In the genomic region with DNA sequence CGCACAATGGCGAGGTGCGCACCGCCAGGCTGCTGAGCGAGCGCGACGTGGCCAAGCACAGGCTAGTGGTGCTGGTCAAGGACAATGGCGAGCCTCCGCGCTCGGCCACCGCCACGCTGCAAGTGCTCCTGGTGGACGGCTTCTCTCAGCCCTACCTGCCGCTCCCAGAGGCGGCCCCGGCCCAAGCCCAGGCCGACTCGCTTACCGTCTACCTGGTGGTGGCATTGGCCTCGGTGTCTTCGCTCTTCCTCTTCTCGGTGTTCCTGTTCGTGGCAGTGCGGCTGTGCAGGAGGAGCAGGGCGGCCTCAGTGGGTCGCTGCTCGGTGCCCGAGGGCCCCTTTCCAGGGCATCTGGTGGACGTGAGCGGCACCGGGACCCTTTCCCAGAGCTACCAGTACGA, we compare ENCODE assay signal across 13 cellular contexts. TPM values are rescaled to one million over a fixed set of nuclear protein-coding genes. Genes with fewer than 3 reads are reported as not detected.
"Had no signal": no experiment of that assay in that cellular context is flagged by ENCODE, and none has a peak within 500 bp of the region (broad histone marks: within the 10 kb centered on the region; RNA-seq: fewer than 3 reads in every experiment).

No MANE protein-coding gene starts in this region.

RNA-seq across cellular contexts. Expression of a gene that starts 2.2 kb away (rescaled TPM):
- total RNA-seq: activated B cell treated with CpG ODN at 0.5 μM for 24 hours; activated CD4-positive, alpha-beta memory T cell treated with anti-CD3 and anti-CD28 coated beads for 36 hours; activated CD4-positive, alpha-beta memory T cell treated with anti-CD3 and anti-CD28 coated beads, Interleukin-2, amount 10 ng/mL, durations not matched to agents 7 days and 5 days; activated CD4-positive, alpha-beta T cell treated with anti-CD3 and anti-CD28 coated beads for 36 hours; activated CD4-positive, alpha-beta T cell treated with anti-CD3 and anti-CD28 coated beads, Interleukin-2, amount 10 ng/mL, durations not matched to agents 24 days and 14 days; activated CD4-positive, alpha-beta T cell treated with anti-CD3 and anti-CD28 coated beads, Interleukin-2, amount 10 ng/mL, durations not matched to agents 7 days and 5 days; activated CD8-positive, alpha-beta memory T cell treated with anti-CD3 and anti-CD28 coated beads for 36 hours; activated CD8-positive, alpha-beta memory T cell treated with anti-CD3 and anti-CD28 coated beads, Interleukin-2, amount 10 ng/mL, durations not matched to agents 7 days and 5 days; activated CD8-positive, alpha-beta T cell treated with anti-CD3 and anti-CD28 coated beads for 36 hours; activated CD8-positive, alpha-beta T cell treated with anti-CD3 and anti-CD28 coated beads, Interleukin-2, amount 10 ng/mL, durations not matched to agents 7 days and 5 days; T-helper 1 cell treated with Interleukin-12 subunit alpha and Interleukin-12 subunit beta and Interleukin-4 antibody, amounts not matched to agents 30 ng/mL and 1 ng/mL, for 36 hours; T-helper 2 cell treated with Interferon-gamma antibody and Interleukin-4, amounts not matched to agents 100 ng/mL and 5 ng/mL, for 36 hours had no signal

RNA-seq across cellular contexts. Expression of a gene that starts 24.3 kb away (rescaled TPM):
- total RNA-seq: activated CD4-positive, alpha-beta memory T cell treated with anti-CD3 and anti-CD28 coated beads for 36 hours; activated CD4-positive, alpha-beta memory T cell treated with anti-CD3 and anti-CD28 coated beads, Interleukin-2, amount 10 ng/mL, durations not matched to agents 7 days and 5 days; activated CD4-positive, alpha-beta T cell treated with anti-CD3 and anti-CD28 coated beads for 36 hours; activated CD4-positive, alpha-beta T cell treated with anti-CD3 and anti-CD28 coated beads, Interleukin-2, amount 10 ng/mL, durations not matched to agents 24 days and 14 days; activated CD4-positive, alpha-beta T cell treated with anti-CD3 and anti-CD28 coated beads, Interleukin-2, amount 10 ng/mL, durations not matched to agents 7 days and 5 days; activated CD8-positive, alpha-beta memory T cell treated with anti-CD3 and anti-CD28 coated beads for 36 hours; activated CD8-positive, alpha-beta memory T cell treated with anti-CD3 and anti-CD28 coated beads, Interleukin-2, amount 10 ng/mL, durations not matched to agents 7 days and 5 days; activated CD8-positive, alpha-beta T cell treated with anti-CD3 and anti-CD28 coated beads for 36 hours; activated CD8-positive, alpha-beta T cell treated with anti-CD3 and anti-CD28 coated beads, Interleukin-2, amount 10 ng/mL, durations not matched to agents 7 days and 5 days; T-helper 1 cell treated with Interleukin-12 subunit alpha and Interleukin-12 subunit beta and Interleukin-4 antibody, amounts not matched to agents 30 ng/mL and 1 ng/mL, for 36 hours; T-helper 2 cell treated with Interferon-gamma antibody and Interleukin-4, amounts not matched to agents 100 ng/mL and 5 ng/mL, for 36 hours had no signal

RNA-seq across cellular contexts. Expression of a gene that starts 33.7 kb away (rescaled TPM):
- total RNA-seq: activated CD4-positive, alpha-beta memory T cell treated with anti-CD3 and anti-CD28 coated beads for 36 hours; activated CD4-positive, alpha-beta memory T cell treated with anti-CD3 and anti-CD28 coated beads, Interleukin-2, amount 10 ng/mL, durations not matched to agents 7 days and 5 days; activated CD4-positive, alpha-beta T cell treated with anti-CD3 and anti-CD28 coated beads for 36 hours; activated CD4-positive, alpha-beta T cell treated with anti-CD3 and anti-CD28 coated beads, Interleukin-2, amount 10 ng/mL, durations not matched to agents 7 days and 5 days; activated CD8-positive, alpha-beta memory T cell treated with anti-CD3 and anti-CD28 coated beads for 36 hours; activated CD8-positive, alpha-beta memory T cell treated with anti-CD3 and anti-CD28 coated beads, Interleukin-2, amount 10 ng/mL, durations not matched to agents 7 days and 5 days; activated CD8-positive, alpha-beta T cell treated with anti-CD3 and anti-CD28 coated beads for 36 hours; activated CD8-positive, alpha-beta T cell treated with anti-CD3 and anti-CD28 coated beads, Interleukin-2, amount 10 ng/mL, durations not matched to agents 7 days and 5 days; T-helper 1 cell treated with Interleukin-12 subunit alpha and Interleukin-12 subunit beta and Interleukin-4 antibody, amounts not matched to agents 30 ng/mL and 1 ng/mL, for 36 hours; T-helper 2 cell treated with Interferon-gamma antibody and Interleukin-4, amounts not matched to agents 100 ng/mL and 5 ng/mL, for 36 hours had no signal

RNA-seq across cellular contexts. Expression of a gene that starts 38.9 kb away (rescaled TPM):
- total RNA-seq: activated B cell treated with CpG ODN at 0.5 μM for 24 hours; activated CD4-positive, alpha-beta memory T cell treated with anti-CD3 and anti-CD28 coated beads for 36 hours; activated CD4-positive, alpha-beta memory T cell treated with anti-CD3 and anti-CD28 coated beads, Interleukin-2, amount 10 ng/mL, durations not matched to agents 7 days and 5 days; activated CD4-positive, alpha-beta T cell treated with anti-CD3 and anti-CD28 coated beads for 36 hours; activated CD4-positive, alpha-beta T cell treated with anti-CD3 and anti-CD28 coated beads, Interleukin-2, amount 10 ng/mL, durations not matched to agents 24 days and 14 days; activated CD4-positive, alpha-beta T cell treated with anti-CD3 and anti-CD28 coated beads, Interleukin-2, amount 10 ng/mL, durations not matched to agents 7 days and 5 days; activated CD8-positive, alpha-beta memory T cell treated with anti-CD3 and anti-CD28 coated beads for 36 hours; activated CD8-positive, alpha-beta memory T cell treated with anti-CD3 and anti-CD28 coated beads, Interleukin-2, amount 10 ng/mL, durations not matched to agents 7 days and 5 days; activated CD8-positive, alpha-beta T cell treated with anti-CD3 and anti-CD28 coated beads for 36 hours; activated CD8-positive, alpha-beta T cell treated with anti-CD3 and anti-CD28 coated beads, Interleukin-2, amount 10 ng/mL, durations not matched to agents 7 days and 5 days; T-cell; T-helper 1 cell treated with Interleukin-12 subunit alpha and Interleukin-12 subunit beta and Interleukin-4 antibody, amounts not matched to agents 30 ng/mL and 1 ng/mL, for 36 hours; T-helper 2 cell treated with Interferon-gamma antibody and Interleukin-4, amounts not matched to agents 100 ng/mL and 5 ng/mL, for 36 hours had no signal

RNA-seq across cellular contexts. Expression of a gene that starts 48.0 kb away (rescaled TPM):
- total RNA-seq: activated B cell treated with CpG ODN at 0.5 μM for 24 hours; activated CD4-positive, alpha-beta memory T cell treated with anti-CD3 and anti-CD28 coated beads for 36 hours; activated CD4-positive, alpha-beta memory T cell treated with anti-CD3 and anti-CD28 coated beads, Interleukin-2, amount 10 ng/mL, durations not matched to agents 7 days and 5 days; activated CD4-positive, alpha-beta T cell treated with anti-CD3 and anti-CD28 coated beads for 36 hours; activated CD4-positive, alpha-beta T cell treated with anti-CD3 and anti-CD28 coated beads, Interleukin-2, amount 10 ng/mL, durations not matched to agents 24 days and 14 days; activated CD4-positive, alpha-beta T cell treated with anti-CD3 and anti-CD28 coated beads, Interleukin-2, amount 10 ng/mL, durations not matched to agents 7 days and 5 days; activated CD8-positive, alpha-beta memory T cell treated with anti-CD3 and anti-CD28 coated beads for 36 hours; activated CD8-positive, alpha-beta memory T cell treated with anti-CD3 and anti-CD28 coated beads, Interleukin-2, amount 10 ng/mL, durations not matched to agents 7 days and 5 days; activated CD8-positive, alpha-beta T cell treated with anti-CD3 and anti-CD28 coated beads for 36 hours; activated CD8-positive, alpha-beta T cell treated with anti-CD3 and anti-CD28 coated beads, Interleukin-2, amount 10 ng/mL, durations not matched to agents 7 days and 5 days; T-cell; T-helper 1 cell treated with Interleukin-12 subunit alpha and Interleukin-12 subunit beta and Interleukin-4 antibody, amounts not matched to agents 30 ng/mL and 1 ng/mL, for 36 hours; T-helper 2 cell treated with Interferon-gamma antibody and Interleukin-4, amounts not matched to agents 100 ng/mL and 5 ng/mL, for 36 hours had no signal
